ENCODE assay signal across 21 cellular contexts in genomic region chr2:210917465-210917864, GRCh38.
"Had no signal": no experiment of that assay in that cellular context is flagged by ENCODE, and none has a peak within 500 bp of the region (broad histone marks: within the 10 kb centered on the region; RNA-seq: fewer than 3 reads in every experiment).

No MANE protein-coding gene starts in this region.

- H3K27ac Mint-ChIP-seq: dendritic cell treated with granulocyte-macrophage colony-stimulating factor and Interleukin-4, amounts not matched to agents 40 ng/mL and 50 ng/mL, for 4 days; immature natural killer cell; natural killer cell treated with Interleukin-12 subunit alpha and Interleukin-12 subunit beta and Interleukin-15 and Interleukin-18, amount 100 ng/mL, for 72 hours; stimulated activated effector memory CD8-positive, alpha-beta T cell treated with anti-CD3 and anti-CD28 coated beads, Interleukin-12 subunit alpha, Interleukin-12 subunit beta, amount 100 ng/mL, for 72 hours had no signal

- H3K4me1 Mint-ChIP-seq: immature natural killer cell; stimulated activated effector memory CD8-positive, alpha-beta T cell treated with anti-CD3 and anti-CD28 coated beads, Interleukin-12 subunit alpha, Interleukin-12 subunit beta, amount 100 ng/mL, for 72 hours had no signal

- H3K27me3 ChIP-seq: gastroesophageal sphincter, left lung, right lobe of liver, suprapubic skin, thyroid gland, upper lobe of left lung, uterus had no signal

- H3K4me3 ChIP-seq: gastroesophageal sphincter, left lung, lower lobe of right lung, psoas muscle, right lobe of liver, suprapubic skin, thyroid gland, upper lobe of left lung, uterus had no signal

- DNase-seq: erythroblast; immature natural killer cell; left lung; lower lobe of right lung; mesenchymal stem cell; midbrain; psoas muscle; retina; right lobe of liver; stimulated activated CD4-positive, alpha-beta T cell treated with anti-CD3 and anti-CD28 coated beads, Interleukin-4, amount 100 ng/mL, for 1 hour; stimulated activated CD8-positive, alpha-beta memory T cell treated with anti-CD3 and anti-CD28 coated beads, Interleukin-4, amount 100 ng/mL, for 48 hours; stimulated activated naive CD8-positive, alpha-beta T cell treated with anti-CD3 and anti-CD28 coated beads, Interleukin-15, Interleukin-2, amounts not matched to agents 100 U/mL and 50 U/mL, for 24 hours; thyroid gland; upper lobe of left lung; uterus had no signal

- H3K36me3 ChIP-seq: gastroesophageal sphincter, left lung, lower lobe of right lung, right lobe of liver, suprapubic skin, thyroid gland, upper lobe of left lung, uterus had no signal

- H3K27ac ChIP-seq: gastroesophageal sphincter, left lung, lower lobe of right lung, parathyroid adenoma, psoas muscle, right lobe of liver, suprapubic skin, thyroid gland, upper lobe of left lung, uterus had no signal

- H3K4me3 Mint-ChIP-seq: dendritic cell treated with granulocyte-macrophage colony-stimulating factor and Interleukin-4, amounts not matched to agents 40 ng/mL and 50 ng/mL, for 4 days; immature natural killer cell; natural killer cell treated with Interleukin-12 subunit alpha and Interleukin-12 subunit beta and Interleukin-15 and Interleukin-18, amount 100 ng/mL, for 72 hours; stimulated activated effector memory CD8-positive, alpha-beta T cell treated with anti-CD3 and anti-CD28 coated beads, Interleukin-12 subunit alpha, Interleukin-12 subunit beta, amount 100 ng/mL, for 72 hours had no signal

- H3K36me3 Mint-ChIP-seq: immature natural killer cell; stimulated activated effector memory CD8-positive, alpha-beta T cell treated with anti-CD3 and anti-CD28 coated beads, Interleukin-12 subunit alpha, Interleukin-12 subunit beta, amount 100 ng/mL, for 72 hours had no signal

- H3K27me3 Mint-ChIP-seq: dendritic cell treated with granulocyte-macrophage colony-stimulating factor and Interleukin-4, amounts not matched to agents 40 ng/mL and 50 ng/mL, for 4 days; natural killer cell treated with Interleukin-12 subunit alpha and Interleukin-12 subunit beta and Interleukin-15 and Interleukin-18, amount 100 ng/mL, for 72 hours had no signal
